19 cellular contexts compared by ENCODE assay signal in the genomic region with DNA sequence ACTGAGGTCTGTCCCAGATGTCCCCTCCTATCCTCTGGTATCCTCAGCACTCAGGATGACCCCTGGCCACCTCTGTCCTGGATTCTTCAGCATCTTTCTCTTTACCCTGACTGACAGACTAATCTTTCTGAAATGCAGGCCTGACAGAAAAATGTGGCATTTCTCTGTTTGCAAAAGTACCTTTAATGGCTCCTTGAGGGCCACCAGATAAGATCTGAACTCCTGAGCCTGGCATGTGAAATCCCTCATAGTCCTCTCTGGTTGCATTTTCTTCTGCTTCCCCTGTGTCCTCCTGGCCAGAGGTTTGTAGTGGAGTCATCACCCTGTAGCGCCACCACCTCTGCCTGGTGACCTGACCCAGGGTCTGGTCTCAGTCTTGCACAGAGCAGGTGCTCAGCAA. TPM values are rescaled to one million over a fixed set of nuclear protein-coding genes. Genes with fewer than 3 reads are reported as not detected.
A peak's percentile ranks its signal among the peaks of the same experiment; 100 is the strongest.
DNase-seq lines count a peak whose midpoint lies in the region; ATAC-seq and TF ChIP-seq lines count a peak whose summit lies in the region.
"Had no signal": no experiment of that assay in that cellular context is flagged by ENCODE, and none has a peak within 500 bp of the region (broad histone marks: within the 10 kb centered on the region; RNA-seq: fewer than 3 reads in every experiment).

No MANE protein-coding gene starts in this region.

- BruUV-seq in MCF 10A (replicated peaks; lab: Mats Ljungman, UMichigan): no TSS peak

- TF ChIP-seq CTCF in MCF 10A (IDR thresholded peaks at IDR 0.05; ENCODE audit: unreplicated experiment) (no peak), breast epithelium (IDR thresholded peaks at IDR 0.05) (no peak), glutamatergic neuron (IDR thresholded peaks at IDR 0.05; ENCODE audit: partially characterized antibody, unreplicated experiment) (no peak)

- intact Hi-C loops in MCF 10A (cut with micrococcal nuclease): no loop called here
- intact Hi-C loops in breast epithelium (cut with DNase I; ENCODE audit: low total_unique reads): no loop called here
- intact Hi-C loops in aorta (cut with DNase I): no loop called here

- 88 to 94% methylated on average over 1 of the region's 1 CpG for WGBS in aorta, 2 donors

- H3K4me1 ChIP-seq in breast epithelium (peaks cover 5 to 26% of the 10 kb centered on the region in 2 donors), aorta (ENCODE audit: control insufficient read depth in 1 of 2, insufficient read depth in 2 of 2, low read length in 2 of 2) (no peaks in the 10 kb centered on the region)

- no peak for ATAC-seq in T-helper 17 cell
- ATAC-seq in aorta (ENCODE audit: low FRiP score): no peak
- no peak for ATAC-seq in GM21786 (IDR thresholded peaks at IDR 0.05; ENCODE audit: unreplicated experiment)
- ATAC-seq: K562 had no signal

- H3K4me3 Mint-ChIP-seq in MCF 10A (ENCODE audit: unreplicated experiment) (no peak overlapping the region), T-helper 17 cell (no peak overlapping the region), glutamatergic neuron (ENCODE audit: unreplicated experiment) (no peak overlapping the region)

- H3K27ac ChIP-seq in breast epithelium (no peak overlapping the region), aorta (ENCODE audit: low read depth in 1 of 2, low read length in 2 of 2) (no peak overlapping the region)
- H3K27ac ChIP-seq: GM23248, HL-60 had no signal

- H3K9me3 ChIP-seq in breast epithelium (no peaks in the 10 kb centered on the region), T-helper 17 cell (ENCODE audit: control insufficient read depth, low read length, poor library complexity, severe bottlenecking) (peaks cover 3% of the 10 kb centered on the region), aorta (ENCODE audit: control insufficient read depth, low read length) (no peaks in the 10 kb centered on the region)

- peaks cover 35% of the 10 kb centered on the region for H3K4me1 Mint-ChIP-seq in MCF 10A (ENCODE audit: insufficient read depth, unreplicated experiment)
- peaks cover 30% of the 10 kb centered on the region for H3K4me1 Mint-ChIP-seq in T-helper 17 cell
- peaks cover 10% of the 10 kb centered on the region for H3K4me1 Mint-ChIP-seq in glutamatergic neuron (ENCODE audit: low read depth, unreplicated experiment)

- no peaks in the 10 kb centered on the region for H3K27me3 Mint-ChIP-seq in MCF 10A (ENCODE audit: insufficient read depth, unreplicated experiment)
- no peaks in the 10 kb centered on the region for H3K27me3 Mint-ChIP-seq in T-helper 17 cell
- peaks cover 6% of the 10 kb centered on the region for H3K27me3 Mint-ChIP-seq in glutamatergic neuron (ENCODE audit: unreplicated experiment)
- H3K27me3 Mint-ChIP-seq: CD4-positive, alpha-beta memory T cell had no signal

- peaks cover 54% of the 10 kb centered on the region for H3K36me3 Mint-ChIP-seq in MCF 10A (ENCODE audit: insufficient read depth, unreplicated experiment)
- peaks cover 3% of the 10 kb centered on the region for H3K36me3 Mint-ChIP-seq in T-helper 17 cell (ENCODE audit: low read depth)
- no peaks in the 10 kb centered on the region for H3K36me3 Mint-ChIP-seq in glutamatergic neuron (ENCODE audit: unreplicated experiment)

- H3K27me3 ChIP-seq in breast epithelium (no peaks in the 10 kb centered on the region), aorta (ENCODE audit: control insufficient read depth in 1 of 2, insufficient read depth in 2 of 2, low read length in 1 of 2) (no peaks in the 10 kb centered on the region)

- H3K27ac Mint-ChIP-seq in MCF 10A (ENCODE audit: low read depth, unreplicated experiment): peak overlapping the region; percentile 14
- peak overlapping the region; percentile 53 for H3K27ac Mint-ChIP-seq in T-helper 17 cell
- peak overlapping the region; percentile 50 for H3K27ac Mint-ChIP-seq in glutamatergic neuron (ENCODE audit: unreplicated experiment)

- H3K36me3 ChIP-seq in breast epithelium (no peaks in the 10 kb centered on the region), aorta (ENCODE audit: control insufficient read depth in 1 of 2, insufficient read depth in 2 of 2, low read length in 1 of 2) (peaks cover 0 to 15% of the 10 kb centered on the region in 2 donors)

- H3K4me3 ChIP-seq in breast epithelium: no peak overlapping the region
- no peak overlapping the region for H3K4me3 ChIP-seq in aorta (ENCODE audit: low read length in 2 of 2)
- H3K4me3 ChIP-seq: GM23248, K562 had no signal

- CTCF ChIA-PET in MCF 10A (lab: Yijun Ruan, JAX): interaction anchor here (0.5 to 3.6 kb wide), 8 partner anchors 7 to 247 kb away, joined by 3 to 29 read pairs (median 8); a partner anchor contains a TSS

- POLR2A ChIA-PET in MCF 10A (lab: Yijun Ruan, JAX): interaction anchor here (0.9 to 3.8 kb wide), 3 partner anchors 10 to 50 kb away, joined by 3 to 28 read pairs (median 25); a partner anchor contains a TSS

- no peaks in the 10 kb centered on the region for H3K9me3 Mint-ChIP-seq in MCF 10A (ENCODE audit: unreplicated experiment)
- peaks cover 13% of the 10 kb centered on the region for H3K9me3 Mint-ChIP-seq in glutamatergic neuron (ENCODE audit: unreplicated experiment)

- no peak for TF ChIP-seq POLR2A in breast epithelium (IDR thresholded peaks at IDR 0.05)

- no peak for DNase-seq in MCF 10A (ENCODE audit: unreplicated experiment)
- no peak for DNase-seq in breast epithelium (ENCODE audit: low spot score in 2 of 2)
- no peak for DNase-seq in T-helper 17 cell
- DNase-seq in glutamatergic neuron: no peak
- DNase-seq in aorta: no peak
- DNase-seq in NCI-H526 (lab: John Stamatoyannopoulos, UW): no peak
- DNase-seq: AML-193; DND-41; GF-D8; GM23248; NCI-H1092; NCI-H226; NCI-H526 treated with DMSO at 0.1 percent for 48 hours; NK-92 treated with Interleukin-12 subunit alpha and Interleukin-12 subunit beta, amount 100 ng/mL, for 24 hours; OCI-M1 had no signal

RNA-seq across cellular contexts. Expression of a gene that starts 2.0 kb away (rescaled TPM):
- total RNA-seq in MCF 10A (2022): 9.6 and 12.0 TPM in 2 replicates
- total RNA-seq in breast epithelium: 10 to 100 TPM in 2 of 3 donors, 1 to 10 TPM in 1; 1.1 to 35.0 (median 19.7) TPM
- total RNA-seq in T-helper 17 cell: 1 to 10 TPM; 2.4 TPM
- total RNA-seq in glutamatergic neuron (ENCODE audit: unreplicated experiment): 2.1 TPM
- total RNA-seq in aorta: 1 to 10 TPM in 1 of 2 donors, under 1 TPM in 1; 0.97 to 3.4 TPM
- 1 to 10 TPM; 5.8 to 7.4 TPM for polyA plus RNA-seq in aorta
- polyA plus RNA-seq: CD4-positive, alpha-beta memory T cell; GM23248 had no signal

RNA-seq across cellular contexts. Expression of a gene that starts 4.9 kb away (rescaled TPM):
- 81.0 and 85.5 TPM in 2 replicates for total RNA-seq in MCF 10A (2022)
- total RNA-seq in breast epithelium: 10 to 100 TPM; 74.1 to 86.9 (median 76.1) TPM
- total RNA-seq in T-helper 17 cell: 10 to 100 TPM; 64.6 to 75.1 TPM
- total RNA-seq in glutamatergic neuron (ENCODE audit: unreplicated experiment): 64.3 TPM
- 10 to 100 TPM; 54.2 to 58.1 TPM for total RNA-seq in aorta
- 10 to 100 TPM; 27.9 to 50.2 TPM for polyA plus RNA-seq in aorta

RNA-seq across cellular contexts. Expression of a gene that starts 6.9 kb away (rescaled TPM):
- total RNA-seq in MCF 10A (2022): not detected in 2 replicates
- 1 to 10 TPM; 1.1 to 3.6 (median 2.2) TPM for total RNA-seq in breast epithelium
- not detected for total RNA-seq in T-helper 17 cell
- total RNA-seq in glutamatergic neuron (ENCODE audit: unreplicated experiment): 3.6 TPM
- 1 to 10 TPM; 1.3 to 4.4 TPM for total RNA-seq in aorta
- polyA plus RNA-seq in aorta: 1 to 10 TPM in 1 of 2 donors, under 1 TPM in 1; 0.51 to 1.8 TPM
- total RNA-seq: CD4-positive, alpha-beta memory T cell; GM23248; K562 had no signal

RNA-seq across cellular contexts. Expression of a gene that starts 13.1 kb away (rescaled TPM):
- total RNA-seq in MCF 10A (2022) (18.1 and 18.7 TPM in 2 replicates), breast epithelium (10 to 100 TPM; 10.9 to 13.4 (median 11.6) TPM), T-helper 17 cell (10 to 100 TPM; 16.0 to 19.7 TPM), glutamatergic neuron (ENCODE audit: unreplicated experiment) (197 TPM), aorta (10 to 100 TPM; 18.1 to 33.8 TPM)
- polyA plus RNA-seq in aorta: 10 to 100 TPM in 1 of 2 donors, 1 to 10 TPM in 1; 3.0 to 45.7 TPM

RNA-seq across cellular contexts. Expression of a gene that starts 26.5 kb away (rescaled TPM):
- 49.8 and 65.7 TPM in 2 replicates for total RNA-seq in MCF 10A (2022)
- total RNA-seq in breast epithelium: 10 to 100 TPM; 39.7 to 87.7 (median 45.9) TPM
- total RNA-seq in T-helper 17 cell: 1 to 10 TPM; 4.3 to 5.5 TPM
- 8.8 TPM for total RNA-seq in glutamatergic neuron (ENCODE audit: unreplicated experiment)
- 10 to 100 TPM; 24.4 to 47.2 TPM for total RNA-seq in aorta
- 100 to 1,000 TPM in 1 of 2 donors, 10 to 100 TPM in 1; 67.5 to 122 TPM for polyA plus RNA-seq in aorta
